ENCODE assay signal across 11 cellular contexts in the genomic region with DNA sequence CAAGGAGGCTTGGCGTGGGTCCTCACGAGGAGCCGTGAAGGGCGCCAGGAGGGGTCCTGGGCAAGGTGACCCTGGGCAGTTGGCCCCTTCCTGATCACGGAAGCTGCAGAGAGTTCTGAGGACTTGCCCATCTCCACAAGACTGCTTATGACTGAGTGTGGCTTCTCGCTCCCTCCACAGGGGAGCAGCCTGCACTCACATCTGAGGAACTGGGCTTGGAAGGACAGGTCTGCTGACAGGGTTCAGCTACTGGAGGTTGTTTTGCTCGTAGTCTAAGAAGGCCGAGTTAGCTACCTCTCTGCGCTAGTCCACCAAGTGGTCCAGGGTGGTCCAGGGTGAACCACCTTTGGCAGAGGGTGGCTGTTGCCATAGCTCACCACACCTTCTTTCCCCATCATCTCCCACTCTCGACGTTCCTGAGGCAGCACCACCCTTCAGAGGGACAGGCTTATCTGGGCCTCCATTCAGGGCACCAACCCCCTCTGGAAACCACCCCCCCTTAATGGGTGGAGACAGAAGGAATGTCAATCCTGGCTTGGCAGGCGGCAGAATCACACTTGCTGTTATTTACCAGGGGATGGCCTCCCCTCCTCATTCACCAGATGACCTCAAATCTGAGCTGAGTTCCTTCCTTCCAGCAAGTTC. TPM values are rescaled to one million over a fixed set of nuclear protein-coding genes. Genes with fewer than 3 reads are reported as not detected.
DNase-seq lines count a peak whose midpoint lies in the region; ATAC-seq, FAIRE-seq and TF ChIP-seq lines count a peak whose summit lies in the region.
"Had no signal": no experiment of that assay in that cellular context is flagged by ENCODE, and none has a peak within 500 bp of the region (broad histone marks: within the 10 kb centered on the region; RNA-seq: fewer than 3 reads in every experiment).

No MANE protein-coding gene starts in this region.

- peaks cover 6 to 16% of the 10 kb centered on the region in 2 experiments for H4K20me1 ChIP-seq in H1 (replicated peaks in 1 of 2; ENCODE audit: control insufficient read depth in 1 of 2, insufficient read depth in 2 of 2, low read length in 2 of 2)

- TF ChIP-seq EP300 in H1 (IDR thresholded peaks at IDR 0.05; ENCODE audit: borderline replicate concordance in 1 of 2, low read depth in 2 of 2, low read length in 2 of 2) (no peak), ovary (IDR thresholded peaks at IDR 0.05) (no peak)

- H3K27ac Mint-ChIP-seq in CD4-positive, alpha-beta T cell = peak overlapping the region; percentile 91
- H3K27ac Mint-ChIP-seq: HFFc6 had no signal

- no peak overlapping the region for H2BK120ac ChIP-seq in H1 (replicated peaks; ENCODE audit: low read depth, low read length)

- no peak overlapping the region for H3K4me2 ChIP-seq in H1 (ENCODE audit: insufficient read depth in 1 of 2, low read depth in 2 of 2, low read length in 2 of 2)

- H3K23ac ChIP-seq in H1 (ENCODE audit: insufficient read length) = no peak overlapping the region

- H2BK5ac ChIP-seq in H1 (ENCODE audit: low read depth, low read length) = peak overlapping the region; percentile 37; the same call in 1 of the 2 replicates

- H3K27me3 Mint-ChIP-seq in CD4-positive, alpha-beta T cell = no peaks in the 10 kb centered on the region

- 0 out of 2 replicates have a peak overlapping the region, but pooled peaks have one; percentile 93 for H2BK15ac ChIP-seq in H1 (ENCODE audit: low read length)

- H3K56ac ChIP-seq in H1 (replicated peaks; ENCODE audit: insufficient read length, low read depth, low read length) = no peak overlapping the region

- no peaks in the 10 kb centered on the region for H3K9me3 ChIP-seq in CD4-positive, alpha-beta T cell (ENCODE audit: control insufficient read depth, low read length)
- H3K9me3 ChIP-seq in H1 (ENCODE audit: insufficient read depth in 2 of 2, low read depth in 1 of 2, low read length in 1 of 2) = no peaks in the 10 kb centered on the region
- H3K9me3 ChIP-seq in ovary = no peaks in the 10 kb centered on the region

- H3K27ac ChIP-seq in CD4-positive, alpha-beta T cell (ENCODE audit: low read depth, low read length) = peak overlapping the region; percentile 30
- H3K27ac ChIP-seq in H1 (ENCODE audit: low read depth, low read length) = no peak overlapping the region
- H3K27ac ChIP-seq in ovary = peak overlapping the region; percentile 62 to 96

- H3K4me3 Mint-ChIP-seq in CD4-positive, alpha-beta T cell = no peak overlapping the region
- H3K4me3 Mint-ChIP-seq: HFFc6 had no signal

- no peak overlapping the region for H2BK12ac ChIP-seq in H1 (ENCODE audit: low read depth, low read length)

- 0 out of 4 replicates have a peak, but pooled peaks of 1 of the 2 experiments have one; percentile 17 for TF ChIP-seq RAD21 in H1 (IDR thresholded peaks at IDR 0.05 in 1 of 2, conservative IDR thresholded peaks at IDR 0.05 in 1 of 2; ENCODE audit: low read depth in 2 of 2, low read length in 2 of 2)

- H3K4me3 ChIP-seq in H1 (ENCODE audit: extremely low read depth in 1 of 4, insufficient read depth in 2 of 4, low read depth in 3 of 4, low read length in 4 of 4) (no peak overlapping the region), ovary (no peak overlapping the region)

- no peak overlapping the region for H3K4ac ChIP-seq in H1 (replicated peaks; ENCODE audit: insufficient read length, low read depth, low read length)

- no peak overlapping the region for H3K14ac ChIP-seq in H1 (ENCODE audit: insufficient read length)

- no peak overlapping the region for H4K5ac ChIP-seq in H1 (ENCODE audit: insufficient read length, low read depth, low read length)

- peaks cover 99% of the 10 kb centered on the region for H3K4me1 Mint-ChIP-seq in CD4-positive, alpha-beta T cell (ENCODE audit: low read depth)

- H3K9me3 Mint-ChIP-seq in CD4-positive, alpha-beta T cell = no peaks in the 10 kb centered on the region
- H3K9me3 Mint-ChIP-seq: HFFc6 had no signal

- H2BK20ac ChIP-seq in H1 (ENCODE audit: low read length) = no peak overlapping the region

- H4K8ac ChIP-seq in H1 (ENCODE audit: extremely low read depth, insufficient read depth, low read length) = no peak overlapping the region

- no peaks in the 10 kb centered on the region for H3K79me2 ChIP-seq in H1 (ENCODE audit: control insufficient read depth in 1 of 2, insufficient read depth in 2 of 2, low read length in 2 of 2)

- no peak for TF ChIP-seq CTCF in CD4-positive, alpha-beta T cell (IDR thresholded peaks at IDR 0.05)
- no peak for TF ChIP-seq CTCF in H1 (IDR thresholded peaks at IDR 0.05; ENCODE audit: control extremely low read depth in 1 of 3, insufficient read depth in 1 of 3, low read depth in 1 of 3, low read length in 3 of 3)
- TF ChIP-seq CTCF in ovary (IDR thresholded peaks at IDR 0.05) = peak in 1 of 3 donors; percentile 13

- H2AK5ac ChIP-seq in H1 (ENCODE audit: low read depth, low read length) = no peak overlapping the region

- CTCF ChIA-PET in CD4-positive, alpha-beta T cell (lab: Charles Lee) = interaction anchor here (0.6 to 7.8 kb wide), 8 partner anchors 11 to 74 kb away, joined by 3 to 58 read pairs (median 4); partner anchors contain the start of gene FAM53B
- CTCF ChIA-PET in H1 (lab: Charles Lee; ENCODE audit: partially characterized antibody) = interaction anchor here (0.6 to 4.3 kb wide), 10 partner anchors 9 to 78 kb away, joined by 3 to 35 read pairs (median 3); no protein-coding TSS in a partner anchor

- intact Hi-C loops in CD4-positive, alpha-beta T cell (cut with DNase I, micrococcal nuclease) = loop anchor here (2.0 to 5.0 kb wide), 3 partner anchors 35 to 51 kb away; partner anchors contain the start of gene FAM53B (in 1 of the 2)
- intact Hi-C loops in ovary (cut with DNase I) = no loop called here

- no peak for FAIRE-seq in H1 (lab: Jason Lieb, UNC)
- no peak for FAIRE-seq in frontal cortex (lab: Jason Lieb, UNC)

- no peak overlapping the region for H3K9ac ChIP-seq in H1 (replicated peaks in 1 of 4; ENCODE audit: extremely low read depth in 1 of 4, low read depth in 3 of 4, low read length in 3 of 4)

- H3K36me3 ChIP-seq in H1 (ENCODE audit: control insufficient read depth in 2 of 4, insufficient read depth in 4 of 4, low read length in 3 of 4) (no peaks in the 10 kb centered on the region), ovary (no peaks in the 10 kb centered on the region)

- H3K18ac ChIP-seq in H1 (ENCODE audit: extremely low read depth, low read length) = no peak overlapping the region

- POLR2A ChIA-PET in CD4-positive, alpha-beta T cell (lab: Charles Lee) = interaction anchor here (0.8 to 10.2 kb wide), 7 partner anchors 9 to 46 kb away, joined by 3 to 133 read pairs (median 4); no protein-coding TSS in a partner anchor
- POLR2A ChIA-PET in H1 (lab: Charles Lee; ENCODE audit: partially characterized antibody) = interaction anchor here (1.4 kb wide), 1 partner anchor 18 kb away, joined by 4 read pairs; no protein-coding TSS in a partner anchor

- H3K27me3 ChIP-seq in CD4-positive, alpha-beta T cell (ENCODE audit: control insufficient read depth, insufficient read depth, low read length) = no peaks in the 10 kb centered on the region
- no peaks in the 10 kb centered on the region for H3K27me3 ChIP-seq in H1 (replicated peaks in 1 of 4; ENCODE audit: control insufficient read depth in 3 of 4, extremely low read depth in 1 of 4, insufficient read depth in 3 of 4, low read length in 3 of 4)
- no peaks in the 10 kb centered on the region for H3K27me3 ChIP-seq in ovary

- 90% methylated on average over 12 of the region's 12 CpGs; no CpG with 5 or more reads in 1 of the 2 experiments for WGBS in H1 (ENCODE audit: extremely low coverage in 1 of 2, insufficient coverage in 1 of 2, insufficient read length in 1 of 2, insufficient replicate concordance in 2 of 2, low coverage in 1 of 2, low lambda C conversion rate in 2 of 2, missing lambda C conversion rate in 1 of 2), 2 experiments
- WGBS in ovary, 3 donors = 65 to 76% (median 70%) methylated on average over 12 of the region's 12 CpGs

- H3K36me3 Mint-ChIP-seq in CD4-positive, alpha-beta T cell (ENCODE audit: low read depth) = peaks cover 52% of the 10 kb centered on the region

- H3K4me1 ChIP-seq in H1 (replicated peaks in 1 of 4; ENCODE audit: control insufficient read depth in 3 of 4, insufficient read depth in 4 of 4, low read length in 3 of 4) (peaks cover 3 to 21% (median 13%) of the 10 kb centered on the region in 4 experiments; a peak in 6 of 7 replicates), ovary (ENCODE audit: insufficient read depth) (peaks cover 80% of the 10 kb centered on the region)

- H3K79me1 ChIP-seq in H1 (ENCODE audit: low read depth, low read length) = peaks cover 2% of the 10 kb centered on the region; the same call in 1 of the 2 replicates

- no peak overlapping the region for H2AFZ ChIP-seq in H1 (ENCODE audit: low read length)

- ATAC-seq in CD4-positive, alpha-beta T cell (ENCODE audit: poor library complexity) = no peak
- no peak for ATAC-seq in GM18505 (IDR thresholded peaks at IDR 0.05; ENCODE audit: unreplicated experiment)

- no peak for DNase-seq in CD4-positive, alpha-beta T cell
- DNase-seq in OCI-M1 (lab: John Stamatoyannopoulos, UW) (peak; percentile 17), H1 (ENCODE audit: low read depth in 1 of 2, low spot score in 2 of 2) (no peak), ovary (peak in 2 of 5 donors; percentile 33 to 47), NCI-H2107 (lab: John Stamatoyannopoulos, UW) (no peak), frontal cortex (ENCODE audit: low spot score in 2 of 2) (no peak), 8988T (no peak)
- DNase-seq: HFFc6, NCI-H446, T1000 had no signal

- H3K23me2 ChIP-seq in H1 (ENCODE audit: low read depth, low read length) = no peaks in the 10 kb centered on the region

- no peak for TF ChIP-seq POLR2A in H1 (IDR thresholded peaks at IDR 0.05; ENCODE audit: control extremely low read depth in 1 of 2, low read depth in 2 of 2, low read length in 2 of 2)
- TF ChIP-seq POLR2A in ovary (IDR thresholded peaks at IDR 0.05) = no peak
- no peak for TF ChIP-seq POLR2A in GM18505 (IDR thresholded peaks at IDR 0.05; ENCODE audit: borderline replicate concordance, extremely low read depth, insufficient read depth, insufficient read length)

- H4K91ac ChIP-seq in H1 (replicated peaks; ENCODE audit: insufficient read length, low read length) = no peak overlapping the region

RNA-seq across cellular contexts. Expression of gene FAM53B, which starts 38.2 kb away (rescaled TPM):
- 10 to 100 TPM; 32.9 to 33.6 TPM for total RNA-seq in CD4-positive, alpha-beta T cell
- total RNA-seq in H1 (2021; fragmentation: NEBNext Ultra II Directional; extraction: Animal tissue kit (Norgen Biotek cat#: 25700)) = 13.9 and 14.4 TPM in 2 replicates
- 5.3 and 7.9 TPM in 2 replicates for polyA plus RNA-seq in H1 (2011; rRNA removed)
- 6.9 TPM for polyA plus RNA-seq in H1 (2011; cell fraction: cytosol; rRNA removed)
- polyA plus RNA-seq in H1 (2011; cell fraction: nucleus; rRNA removed) = 9.7 TPM
- 6.0 to 8.9 TPM (median 8.6 TPM) in 4 replicates for polyA plus RNA-seq in H1 (2012, experiment 1 of 2)
- 7.8 TPM for polyA plus RNA-seq in H1 (2012, experiment 2 of 2)
- 5.2 TPM for polyA plus RNA-seq in H1 (2013, experiment 1 of 2)
- 5.4 TPM for polyA plus RNA-seq in H1 (2013, experiment 2 of 2)
- 15.9 and 18.0 TPM in 2 replicates for polyA minus RNA-seq in H1 (2011; rRNA and poly(A)+ RNA removed)
- 13.6 TPM for polyA minus RNA-seq in H1 (2011; cell fraction: cytosol; rRNA and poly(A)+ RNA removed)
- 14.8 TPM for polyA minus RNA-seq in H1 (2011; cell fraction: nucleus; rRNA and poly(A)+ RNA removed)
- total RNA-seq in ovary = 10 to 100 TPM; 29.8 to 77.6 (median 47.8) TPM
- 10 to 100 TPM in 1 of 2 donors, 1 to 10 TPM in 1; 9.7 to 21.3 TPM for polyA plus RNA-seq in ovary
- 23.2 TPM for total RNA-seq in frontal cortex

Comparison
In these comparisons a context has a peak if more than half of its experiments do, and no peak if none do; other contexts are left out.
1. intact Hi-C loops: an anchor here in CD4-positive, alpha-beta T cell (2.0 to 5.0 kb wide); none called in ovary.